15 cellular contexts compared by ENCODE assay signal in the genomic region with DNA sequence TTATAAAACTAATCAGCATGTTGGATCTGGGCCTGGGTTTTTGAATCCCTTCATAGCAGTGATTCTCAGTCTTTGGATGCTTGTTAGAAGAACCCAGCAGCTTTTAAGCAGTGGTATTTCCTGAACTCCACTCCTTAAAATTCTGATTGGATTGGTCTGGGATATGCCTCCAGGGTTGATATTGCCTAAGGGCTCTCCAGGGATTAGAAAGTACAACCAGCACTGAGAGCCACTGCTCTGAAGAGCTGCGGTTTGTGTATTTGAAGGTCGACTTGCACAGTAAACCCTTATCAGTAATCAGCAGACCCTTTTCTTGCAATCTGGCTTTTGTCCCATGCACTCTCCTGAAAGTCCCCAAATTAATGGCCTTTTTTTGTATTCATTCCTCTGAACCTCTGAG. TPM values are rescaled to one million over a fixed set of nuclear protein-coding genes. Genes with fewer than 3 reads are reported as not detected.
DNase-seq lines count a peak whose midpoint lies in the region; ATAC-seq and TF ChIP-seq lines count a peak whose summit lies in the region.
"Had no signal": no experiment of that assay in that cellular context is flagged by ENCODE, and none has a peak within 500 bp of the region (broad histone marks: within the 10 kb centered on the region; RNA-seq: fewer than 3 reads in every experiment).

No MANE protein-coding gene starts in this region.

- H3K27ac ChIP-seq in upper lobe of left lung = no peak overlapping the region
- H3K27ac ChIP-seq: hepatocyte had no signal

- H3K27me3 Mint-ChIP-seq in activated CD4-positive, alpha-beta T cell treated with anti-CD3 and anti-CD28 coated beads, Interleukin-2, amount 10 ng/mL, durations not matched to agents 24 days and 14 days = no peaks in the 10 kb centered on the region
- no peaks in the 10 kb centered on the region for H3K27me3 Mint-ChIP-seq in activated CD8-positive, alpha-beta T cell treated with anti-CD3 and anti-CD28 coated beads, Interleukin-2, amount 10 ng/mL, durations not matched to agents 7 days and 5 days (ENCODE audit: low read depth)
- H3K27me3 Mint-ChIP-seq: activated CD4-positive, alpha-beta T cell treated with anti-CD3 and anti-CD28 coated beads, Interleukin-2, amount 10 ng/mL, durations not matched to agents 7 days and 5 days; CD4-positive, alpha-beta memory T cell had no signal

- intact Hi-C loops in activated CD4-positive, alpha-beta T cell treated with anti-CD3 and anti-CD28 coated beads, Interleukin-2, amount 10 ng/mL, durations not matched to agents 24 days and 14 days (cut with micrococcal nuclease) = no loop called here
- intact Hi-C loops in left ventricle myocardium superior (cut with micrococcal nuclease) = no loop called here

- ATAC-seq in left ventricle myocardium superior = peak; percentile 58
- ATAC-seq in upper lobe of left lung (ENCODE audit: low FRiP score in 2 of 2) = peak; percentile 12 to 63
- ATAC-seq in activated CD8-positive, alpha-beta T cell treated with anti-CD3 and anti-CD28 coated beads, Interleukin-2, amount 10 ng/mL, durations not matched to agents 7 days and 5 days = no peak
- no peak for ATAC-seq in HG03159 (IDR thresholded peaks at IDR 0.05; ENCODE audit: unreplicated experiment)
- ATAC-seq: stimulated activated effector memory CD8-positive, alpha-beta T cell treated with anti-CD3 and anti-CD28 coated beads, Interleukin-12 subunit alpha, Interleukin-12 subunit beta, amount 100 ng/mL, for 72 hours had no signal

- no peaks in the 10 kb centered on the region for H3K36me3 Mint-ChIP-seq in activated CD4-positive, alpha-beta T cell treated with anti-CD3 and anti-CD28 coated beads, Interleukin-2, amount 10 ng/mL, durations not matched to agents 24 days and 14 days (ENCODE audit: low read depth)
- H3K36me3 Mint-ChIP-seq in activated CD8-positive, alpha-beta T cell treated with anti-CD3 and anti-CD28 coated beads, Interleukin-2, amount 10 ng/mL, durations not matched to agents 7 days and 5 days (ENCODE audit: low read depth) = no peaks in the 10 kb centered on the region
- H3K36me3 Mint-ChIP-seq: CD4-positive, alpha-beta memory T cell had no signal

- H3K4me1 Mint-ChIP-seq in activated CD4-positive, alpha-beta T cell treated with anti-CD3 and anti-CD28 coated beads, Interleukin-2, amount 10 ng/mL, durations not matched to agents 24 days and 14 days = peaks cover 28% of the 10 kb centered on the region
- peaks cover 34% of the 10 kb centered on the region for H3K4me1 Mint-ChIP-seq in activated CD8-positive, alpha-beta T cell treated with anti-CD3 and anti-CD28 coated beads, Interleukin-2, amount 10 ng/mL, durations not matched to agents 7 days and 5 days (ENCODE audit: low read depth)

- CTCF ChIA-PET in activated CD8-positive, alpha-beta T cell treated with anti-CD3 and anti-CD28 coated beads, Interleukin-2, amount 10 ng/mL, durations not matched to agents 7 days and 5 days (lab: Charles Lee) = interaction anchor here (1.2 kb wide), 1 partner anchor 157 kb away, joined by 3 read pairs; no protein-coding TSS in a partner anchor

- POLR2A ChIA-PET in activated CD8-positive, alpha-beta T cell treated with anti-CD3 and anti-CD28 coated beads, Interleukin-2, amount 10 ng/mL, durations not matched to agents 7 days and 5 days (lab: Charles Lee) = no interaction called here

- peaks cover 0 to 9% (median 0%) of the 10 kb centered on the region in 4 donors for H3K4me1 ChIP-seq in upper lobe of left lung

- no peaks in the 10 kb centered on the region for H3K36me3 ChIP-seq in upper lobe of left lung

- H3K27me3 ChIP-seq in upper lobe of left lung = no peaks in the 10 kb centered on the region
- H3K27me3 ChIP-seq: hepatocyte had no signal

- no peak for TF ChIP-seq POLR2A in upper lobe of left lung (IDR thresholded peaks at IDR 0.05)

- no peak for TF ChIP-seq CTCF in upper lobe of left lung (IDR thresholded peaks at IDR 0.05)

- no peak overlapping the region for H3K4me3 Mint-ChIP-seq in activated CD4-positive, alpha-beta T cell treated with anti-CD3 and anti-CD28 coated beads, Interleukin-2, amount 10 ng/mL, durations not matched to agents 24 days and 14 days
- no peak overlapping the region for H3K4me3 Mint-ChIP-seq in activated CD8-positive, alpha-beta T cell treated with anti-CD3 and anti-CD28 coated beads, Interleukin-2, amount 10 ng/mL, durations not matched to agents 7 days and 5 days
- H3K4me3 Mint-ChIP-seq: activated CD4-positive, alpha-beta T cell treated with anti-CD3 and anti-CD28 coated beads, Interleukin-2, amount 10 ng/mL, durations not matched to agents 7 days and 5 days; CD4-positive, alpha-beta memory T cell; stimulated activated effector memory CD8-positive, alpha-beta T cell treated with anti-CD3 and anti-CD28 coated beads, Interleukin-12 subunit alpha, Interleukin-12 subunit beta, amount 100 ng/mL, for 72 hours had no signal

- H3K4me3 ChIP-seq in upper lobe of left lung = no peak overlapping the region
- H3K4me3 ChIP-seq: hepatocyte had no signal

- peak; percentile 53 for DNase-seq in activated CD4-positive, alpha-beta T cell treated with anti-CD3 and anti-CD28 coated beads, Interleukin-2, amount 10 ng/mL, durations not matched to agents 24 days and 14 days
- no peak for DNase-seq in activated CD4-positive, alpha-beta T cell treated with anti-CD3 and anti-CD28 coated beads for 1 hour
- DNase-seq in T1000 (lab: John Stamatoyannopoulos, UW) = peak; percentile 32
- DNase-seq in left ventricle myocardium superior = no peak
- DNase-seq in upper lobe of left lung = peak in 1 of 2 donors; percentile 34
- no peak for DNase-seq in activated CD8-positive, alpha-beta T cell treated with anti-CD3 and anti-CD28 coated beads, Interleukin-2, amount 10 ng/mL, durations not matched to agents 7 days and 5 days
- no peak for DNase-seq in NCI-H1048 (lab: John Stamatoyannopoulos, UW)
- DNase-seq: activated CD4-positive, alpha-beta T cell treated with anti-CD3 and anti-CD28 coated beads, Interleukin-2, amount 10 ng/mL, durations not matched to agents 7 days and 5 days; activated naive CD4-positive, alpha-beta T cell treated with Interleukin-2 at 50 U/mL for 16 hours; CD4-positive, alpha-beta memory T cell; kidney glomerular epithelial cell; NCI-H1092 had no signal

- no peak for TF ChIP-seq EP300 in upper lobe of left lung (IDR thresholded peaks at IDR 0.05)

- WGBS in upper lobe of left lung, 2 donors = 29 to 40% methylated on average over 2 of the region's 2 CpGs

- H3K9me3 ChIP-seq in upper lobe of left lung = no peaks in the 10 kb centered on the region

- no peak overlapping the region for H3K27ac Mint-ChIP-seq in activated CD4-positive, alpha-beta T cell treated with anti-CD3 and anti-CD28 coated beads, Interleukin-2, amount 10 ng/mL, durations not matched to agents 24 days and 14 days
- H3K27ac Mint-ChIP-seq in activated CD8-positive, alpha-beta T cell treated with anti-CD3 and anti-CD28 coated beads, Interleukin-2, amount 10 ng/mL, durations not matched to agents 7 days and 5 days = no peak overlapping the region
- H3K27ac Mint-ChIP-seq: activated CD4-positive, alpha-beta T cell treated with anti-CD3 and anti-CD28 coated beads, Interleukin-2, amount 10 ng/mL, durations not matched to agents 7 days and 5 days; stimulated activated effector memory CD8-positive, alpha-beta T cell treated with anti-CD3 and anti-CD28 coated beads, Interleukin-12 subunit alpha, Interleukin-12 subunit beta, amount 100 ng/mL, for 72 hours had no signal

- H3K9me3 Mint-ChIP-seq in activated CD4-positive, alpha-beta T cell treated with anti-CD3 and anti-CD28 coated beads, Interleukin-2, amount 10 ng/mL, durations not matched to agents 24 days and 14 days = peaks cover 8% of the 10 kb centered on the region
- H3K9me3 Mint-ChIP-seq in activated CD8-positive, alpha-beta T cell treated with anti-CD3 and anti-CD28 coated beads, Interleukin-2, amount 10 ng/mL, durations not matched to agents 7 days and 5 days (ENCODE audit: insufficient read depth) = no peaks in the 10 kb centered on the region
- H3K9me3 Mint-ChIP-seq: activated CD4-positive, alpha-beta T cell treated with anti-CD3 and anti-CD28 coated beads, Interleukin-2, amount 10 ng/mL, durations not matched to agents 7 days and 5 days; CD4-positive, alpha-beta memory T cell; stimulated activated effector memory CD8-positive, alpha-beta T cell treated with anti-CD3 and anti-CD28 coated beads, Interleukin-12 subunit alpha, Interleukin-12 subunit beta, amount 100 ng/mL, for 72 hours had no signal

RNA-seq across cellular contexts. Expression of gene RBMS1, which starts 17.0 kb away (rescaled TPM):
- 34.0 and 35.2 TPM in 2 replicates for total RNA-seq in activated CD4-positive, alpha-beta T cell treated with anti-CD3 and anti-CD28 coated beads, Interleukin-2, amount 10 ng/mL, durations not matched to agents 24 days and 14 days
- total RNA-seq in left ventricle myocardium superior (60.8 TPM), upper lobe of left lung (100 to 1,000 TPM in 2 of 6 donors, 10 to 100 TPM in 4; 81.3 to 125 (median 95.4) TPM)
- total RNA-seq in activated CD8-positive, alpha-beta T cell treated with anti-CD3 and anti-CD28 coated beads, Interleukin-2, amount 10 ng/mL, durations not matched to agents 7 days and 5 days = 10 to 100 TPM; 84.7 to 87.9 TPM

Comparison
In these comparisons a context has a peak if more than half of its experiments do, and no peak if none do; other contexts are left out.
1. DNase-seq: peak in activated CD4-positive, alpha-beta T cell treated with anti-CD3 and anti-CD28 coated beads, Interleukin-2, amount 10 ng/mL, durations not matched to agents 24 days and 14 days (single experiment) and T1000 (single experiment); none in activated CD4-positive, alpha-beta T cell treated with anti-CD3 and anti-CD28 coated beads for 1 hour (single experiment), left ventricle myocardium superior (single experiment), activated CD8-positive, alpha-beta T cell treated with anti-CD3 and anti-CD28 coated beads, Interleukin-2, amount 10 ng/mL, durations not matched to agents 7 days and 5 days (single experiment) and NCI-H1048 (single experiment).
2. ATAC-seq: peak in left ventricle myocardium superior (single experiment) and upper lobe of left lung (2 of 2); none in activated CD8-positive, alpha-beta T cell treated with anti-CD3 and anti-CD28 coated beads, Interleukin-2, amount 10 ng/mL, durations not matched to agents 7 days and 5 days (single experiment) and HG03159 (single experiment).